ENCODE assay signal across 2 cellular contexts in the genomic region with DNA sequence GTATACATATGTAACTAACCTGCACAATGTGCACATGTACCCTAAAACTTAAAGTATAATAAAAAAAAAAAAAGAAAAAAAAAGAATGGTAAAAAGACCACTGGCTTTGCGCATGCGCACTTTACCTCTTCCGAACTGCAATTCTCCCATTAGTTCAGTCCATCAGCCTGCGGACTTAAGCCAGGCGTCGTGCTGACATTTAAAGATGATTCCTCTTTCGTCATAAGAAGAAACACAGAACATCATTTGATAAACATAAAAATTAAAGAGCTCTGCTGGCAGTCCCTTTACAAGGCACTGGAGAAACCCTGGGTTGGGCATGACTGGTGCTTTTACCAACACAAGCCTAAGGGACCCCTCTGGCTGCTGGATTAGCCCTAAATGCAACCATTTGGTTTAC. TPM values are rescaled to one million over a fixed set of nuclear protein-coding genes. Genes with fewer than 3 reads are reported as not detected.
"Had no signal": no experiment of that assay in that cellular context is flagged by ENCODE, and none has a peak within 500 bp of the region (broad histone marks: within the 10 kb centered on the region; RNA-seq: fewer than 3 reads in every experiment).

No MANE protein-coding gene starts in this region.

RNA-seq across cellular contexts. Expression of a gene that starts 3.6 kb away (rescaled TPM):
- total RNA-seq: G401, GM12878 had no signal
- polyA plus RNA-seq: GM12878 had no signal
